ENCODE assay signal across 15 cellular contexts in genomic region chr1:78250201-78250600, GRCh38.
"Had no signal": no experiment of that assay in that cellular context is flagged by ENCODE, and none has a peak within 500 bp of the region (broad histone marks: within the 10 kb centered on the region; RNA-seq: fewer than 3 reads in every experiment).

No MANE protein-coding gene starts in this region.

- H3K27me3 ChIP-seq: body of pancreas, gastrocnemius medialis, heart right ventricle, thyroid gland, uterus had no signal

- H3K4me3 ChIP-seq: body of pancreas, gastrocnemius medialis, heart right ventricle, thyroid gland, uterus had no signal

- ATAC-seq: body of pancreas; gastrocnemius medialis; stimulated activated memory B cell treated with anti-CD40 and anti-IgM and Interleukin-4, amounts not matched to agents 10 μg/mL and 1 μg/mL and 100 μg/mL, for 72 hours had no signal

- DNase-seq: activated CD4-positive, alpha-beta T cell treated with anti-CD3 and anti-CD28 coated beads, Interleukin-2, amount 10 ng/mL, durations not matched to agents 7 days and 5 days; activated gamma-delta T cell treated with Interleukin-2 at 50 U/mL for 16 hours; activated naive CD8-positive, alpha-beta T cell treated with anti-CD3 and anti-CD28 coated beads for 36 hours; amygdala; body of pancreas; effector memory CD4-positive, alpha-beta T cell; gastrocnemius medialis; heart right ventricle; midbrain; naive B cell; stimulated activated CD4-positive, alpha-beta T cell treated with anti-CD3 and anti-CD28 coated beads, Interleukin-2, amount 100 ng/mL, for 48 hours; thyroid gland; uterus had no signal

- H3K36me3 ChIP-seq: gastrocnemius medialis, heart right ventricle, thyroid gland, uterus had no signal

- H3K4me1 ChIP-seq: body of pancreas, gastrocnemius medialis, heart right ventricle, thyroid gland, uterus had no signal

- H3K9me3 ChIP-seq: body of pancreas, gastrocnemius medialis, thyroid gland, uterus had no signal

- H3K27ac ChIP-seq: body of pancreas, gastrocnemius medialis, heart right ventricle, thyroid gland, uterus had no signal

- FAIRE-seq: islet of Langerhans had no signal
